21 cellular contexts compared by ENCODE assay signal in genomic region chr17:44334315-44335181, GRCh38.
DNase-seq lines count a peak whose midpoint lies in the region; ATAC-seq and TF ChIP-seq lines count a peak whose summit lies in the region.
"Had no signal": no experiment of that assay in that cellular context is flagged by ENCODE, and none has a peak within 500 bp of the region (broad histone marks: within the 10 kb centered on the region; RNA-seq: fewer than 3 reads in every experiment).

No MANE protein-coding gene starts in this region.

- TF ChIP-seq CTCF in NB4 (IDR thresholded peaks at IDR 0.05; ENCODE audit: low read depth, low read length) (no peak), choroid plexus epithelial cell (conservative IDR thresholded peaks at IDR 0.05; ENCODE audit: low read depth, low read length) (no peak)

- ATAC-seq in stimulated activated memory B cell treated with anti-CD40 and anti-IgM and Interleukin-4, amounts not matched to agents 10 μg/mL and 1 μg/mL and 100 μg/mL, for 72 hours = no peak
- no peak for ATAC-seq in HG03571 (IDR thresholded peaks at IDR 0.05; ENCODE audit: unreplicated experiment)
- ATAC-seq: right cardiac atrium had no signal

- H3K4me3 ChIP-seq in NB4 (ENCODE audit: low read depth, low read length) = no peak overlapping the region
- H3K4me3 ChIP-seq in choroid plexus epithelial cell (ENCODE audit: low read depth, low read length) = no peak overlapping the region
- H3K4me3 ChIP-seq: GM23248, lung, transverse colon had no signal

- peak overlapping the region; percentile 40 for H3K27ac Mint-ChIP-seq in stimulated activated memory B cell treated with anti-CD40 and anti-IgM and Interleukin-4, amounts not matched to agents 10 μg/mL and 1 μg/mL and 100 μg/mL, for 72 hours
- H3K27ac Mint-ChIP-seq: activated CD4-positive, alpha-beta T cell treated with anti-CD3 and anti-CD28 coated beads, Interleukin-2, amount 10 ng/mL, durations not matched to agents 24 days and 14 days; activated naive CD8-positive, alpha-beta T cell treated with anti-CD3 and anti-CD28 coated beads for 36 hours; nephron progenitor cell had no signal

- H3K9me3 Mint-ChIP-seq in stimulated activated memory B cell treated with anti-CD40 and anti-IgM and Interleukin-4, amounts not matched to agents 10 μg/mL and 1 μg/mL and 100 μg/mL, for 72 hours = no peaks in the 10 kb centered on the region
- H3K9me3 Mint-ChIP-seq: activated CD4-positive, alpha-beta T cell treated with anti-CD3 and anti-CD28 coated beads, Interleukin-2, amount 10 ng/mL, durations not matched to agents 24 days and 14 days; activated naive CD8-positive, alpha-beta T cell treated with anti-CD3 and anti-CD28 coated beads for 36 hours; nephron progenitor cell had no signal

- TF ChIP-seq POLR2A in NB4 (IDR thresholded peaks at IDR 0.05; ENCODE audit: extremely low read depth, insufficient read length) = no peak

- H3K27me3 Mint-ChIP-seq in stimulated activated memory B cell treated with anti-CD40 and anti-IgM and Interleukin-4, amounts not matched to agents 10 μg/mL and 1 μg/mL and 100 μg/mL, for 72 hours = no peaks in the 10 kb centered on the region
- H3K27me3 Mint-ChIP-seq: activated naive CD8-positive, alpha-beta T cell treated with anti-CD3 and anti-CD28 coated beads for 36 hours had no signal

- peaks cover 30% of the 10 kb centered on the region for H3K4me1 Mint-ChIP-seq in stimulated activated memory B cell treated with anti-CD40 and anti-IgM and Interleukin-4, amounts not matched to agents 10 μg/mL and 1 μg/mL and 100 μg/mL, for 72 hours

- DNase-seq in NOMO-1 treated with DMSO at 0.1 percent for 48 hours (lab: John Stamatoyannopoulos, UW; ENCODE audit: unreplicated experiment) = peak; percentile 44
- DNase-seq in NOMO-1 treated with dmso at 0.1 percent for 144 hours (lab: John Stamatoyannopoulos, UW; ENCODE audit: unreplicated experiment) = no peak
- peak; percentile 52 for DNase-seq in NB4 (ENCODE audit: low read depth)
- peak; percentile 44 for DNase-seq in choroid plexus epithelial cell (ENCODE audit: low read depth)
- DNase-seq in activated T-cell treated with anti-CD3 and anti-CD28 coated beads, Interleukin-2, amount 50 U/mL, for 1 hour = no peak
- no peak for DNase-seq in NCI-H510A (lab: John Stamatoyannopoulos, UW)
- DNase-seq: activated CD4-positive, alpha-beta T cell treated with anti-CD3 and anti-CD28 coated beads, Interleukin-2, amount 10 ng/mL, durations not matched to agents 24 days and 14 days; activated naive CD8-positive, alpha-beta T cell treated with anti-CD3 and anti-CD28 coated beads for 36 hours; activated T-cell treated with anti-CD3 and anti-CD28 coated beads for 4 hours; effector memory CD4-positive, alpha-beta T cell; GM23248; NCI-H1436; NCI-H524; nephron progenitor cell; stimulated activated CD4-positive, alpha-beta T cell treated with anti-CD3 and anti-CD28 coated beads, Interleukin-1b, Interleukin-23, amount 100 ng/mL, for 48 hours; T1000; transverse colon had no signal

- no peaks in the 10 kb centered on the region for H3K36me3 Mint-ChIP-seq in stimulated activated memory B cell treated with anti-CD40 and anti-IgM and Interleukin-4, amounts not matched to agents 10 μg/mL and 1 μg/mL and 100 μg/mL, for 72 hours
- H3K36me3 Mint-ChIP-seq: activated naive CD8-positive, alpha-beta T cell treated with anti-CD3 and anti-CD28 coated beads for 36 hours had no signal

- no peak overlapping the region for H3K4me3 Mint-ChIP-seq in stimulated activated memory B cell treated with anti-CD40 and anti-IgM and Interleukin-4, amounts not matched to agents 10 μg/mL and 1 μg/mL and 100 μg/mL, for 72 hours
- H3K4me3 Mint-ChIP-seq: activated CD4-positive, alpha-beta T cell treated with anti-CD3 and anti-CD28 coated beads, Interleukin-2, amount 10 ng/mL, durations not matched to agents 24 days and 14 days; activated naive CD8-positive, alpha-beta T cell treated with anti-CD3 and anti-CD28 coated beads for 36 hours; nephron progenitor cell had no signal

Comparison
In these comparisons a context has a peak if more than half of its experiments do, and no peak if none do; other contexts are left out.
1. DNase-seq: peak in NOMO-1 treated with DMSO at 0.1 percent for 48 hours (single experiment), NB4 (single experiment) and choroid plexus epithelial cell (single experiment); none in NOMO-1 treated with dmso at 0.1 percent for 144 hours (single experiment), activated T-cell treated with anti-CD3 and anti-CD28 coated beads, Interleukin-2, amount 50 U/mL, for 1 hour (single experiment) and NCI-H510A (single experiment).